ENCODE assay signal across 25 cellular contexts in genomic region chr12:3416159-3416558, GRCh38.
"Had no signal": no experiment of that assay in that cellular context is flagged by ENCODE, and none has a peak within 500 bp of the region (broad histone marks: within the 10 kb centered on the region; RNA-seq: fewer than 3 reads in every experiment).

No MANE protein-coding gene starts in this region.

- H3K27ac ChIP-seq: hepatocyte, left ventricle myocardium inferior, neural progenitor cell, neutrophil, ovary, right atrium auricular region, right lobe of liver, tibial nerve, vagina had no signal

- H3K4me3 ChIP-seq: hepatocyte, left ventricle myocardium inferior, lung, neural progenitor cell, ovary, right atrium auricular region, right lobe of liver, smooth muscle cell, tibial nerve, vagina had no signal

- H3K79me2 ChIP-seq: hepatocyte had no signal

- H2AFZ ChIP-seq: hepatocyte, neural progenitor cell had no signal

- H3K36me3 ChIP-seq: left ventricle myocardium inferior, neural progenitor cell, neutrophil, ovary, right atrium auricular region, right lobe of liver, tibial nerve, vagina had no signal

- H3K9me3 ChIP-seq: neutrophil, ovary, right atrium auricular region, right lobe of liver, vagina had no signal

- H3K4me1 ChIP-seq: right lobe of liver, tibial nerve, vagina had no signal

- H3K27me3 ChIP-seq: ovary, right atrium auricular region, right lobe of liver, tibial nerve, vagina had no signal

- H3K4me2 ChIP-seq: hepatocyte, neural progenitor cell, smooth muscle cell had no signal

- DNase-seq: islet precursor cell; left ventricle myocardium inferior; mesendoderm; naive B cell; natural killer cell; nephron progenitor cell; occipital lobe; ovary; right lobe of liver; stimulated activated CD4-positive, alpha-beta T cell treated with anti-CD3 and anti-CD28 coated beads, Interleukin-1b, Interleukin-23, amount 100 ng/mL, for 48 hours; stimulated activated CD4-positive, alpha-beta T cell treated with anti-CD3 and anti-CD28 coated beads, Interleukin-2, amount 100 ng/mL, for 48 hours; stimulated activated CD4-positive, alpha-beta T cell treated with anti-CD3 and anti-CD28 coated beads, Interleukin-4, amount 100 ng/mL, for 4 hours; stimulated activated CD8-positive, alpha-beta memory T cell treated with anti-CD3 and anti-CD28 coated beads, Interleukin-4, amount 100 ng/mL, for 48 hours; stimulated activated naive CD4-positive, alpha-beta T cell treated with Interleukin-2 at 50 U/mL for 16 hours; stimulated activated naive CD8-positive, alpha-beta T cell treated with anti-CD3 and anti-CD28 coated beads, Interleukin-15, amount 100 ng/mL, for 72 hours; substantia nigra had no signal

- H3K9ac ChIP-seq: neural progenitor cell had no signal

- ATAC-seq: natural killer cell; right lobe of liver; stimulated activated memory B cell treated with anti-CD40 and anti-IgM and Interleukin-4, amounts not matched to agents 10 μg/mL and 1 μg/mL and 100 μg/mL, for 72 hours; stimulated activated naive CD8-positive, alpha-beta T cell treated with anti-CD3 and anti-CD28 coated beads, Interleukin-15, amount 100 ng/mL, for 72 hours had no signal
